9 cellular contexts compared by ENCODE assay signal in genomic region chr6:105600342-105601293, GRCh38.
A peak's percentile ranks its signal among the peaks of the same experiment; 100 is the strongest.
DNase-seq lines count a peak whose midpoint lies in the region; ATAC-seq and TF ChIP-seq lines count a peak whose summit lies in the region.
"Had no signal": no experiment of that assay in that cellular context is flagged by ENCODE, and none has a peak within 500 bp of the region (broad histone marks: within the 10 kb centered on the region; RNA-seq: fewer than 3 reads in every experiment).

No MANE protein-coding gene starts in this region.

- no peak overlapping the region for H3K23ac ChIP-seq in trophoblast cell (ENCODE audit: low read length)

- H3K9ac ChIP-seq in trophoblast cell (ENCODE audit: low read length): no peak overlapping the region

- TF ChIP-seq CTCF in Panc1 (IDR thresholded peaks at IDR 0.05): no peak

- H3K4me2 ChIP-seq in trophoblast cell (ENCODE audit: low read length): no peak overlapping the region

- in situ Hi-C loops in Panc1 (cut with HindIII; ENCODE audit: low pct_unique_long_range_greater_than_20kb, low sequenced_read_pairs): no loop called here

- peaks cover 4% of the 10 kb centered on the region for H3K4me1 ChIP-seq in CD4-positive, CD25-positive, alpha-beta regulatory T cell (ENCODE audit: control insufficient read depth, insufficient read depth, low read length, poor library complexity, severe bottlenecking)
- peaks cover 5% of the 10 kb centered on the region for H3K4me1 ChIP-seq in Panc1 (ENCODE audit: control insufficient read depth, insufficient read depth, low read length)
- H3K4me1 ChIP-seq in trophoblast cell (ENCODE audit: control insufficient read depth in 1 of 2, insufficient read depth in 2 of 2, low read length in 2 of 2): peaks cover 6 to 8% of the 10 kb centered on the region in 2 experiments

- no peak overlapping the region for H2AK5ac ChIP-seq in trophoblast cell (ENCODE audit: low read length)

- intact Hi-C loops in Panc1 (cut with micrococcal nuclease; ENCODE audit: unreplicated experiment): no loop called here

- no peak overlapping the region for H4K8ac ChIP-seq in trophoblast cell (ENCODE audit: low read depth, low read length)

- BruUV-seq in Panc1 (replicated peaks; lab: Mats Ljungman, UMichigan): no TSS peak

- WGBS in trophoblast cell (ENCODE audit: extremely low coverage, insufficient coverage, insufficient read length): no CpG with 5 or more reads among the region's 9 CpGs

- H3K27me3 Mint-ChIP-seq in CD4-positive, CD25-positive, alpha-beta regulatory T cell: peaks cover 4% of the 10 kb centered on the region
- H3K27me3 Mint-ChIP-seq in effector memory CD8-positive, alpha-beta T cell: no peaks in the 10 kb centered on the region

- peak overlapping the region; percentile 52 for H3K4ac ChIP-seq in trophoblast cell (ENCODE audit: low read depth, low read length)

- CTCF ChIA-PET in Panc1 (lab: Charles Lee) (no interaction called here), HEK293T (lab: Yijun Ruan, JAX) (no interaction called here)

- H3K4me3 Mint-ChIP-seq in CD4-positive, CD25-positive, alpha-beta regulatory T cell: no peak overlapping the region
- peak overlapping the region; percentile 79 for H3K4me3 Mint-ChIP-seq in effector memory CD8-positive, alpha-beta T cell

- H2BK120ac ChIP-seq in trophoblast cell (ENCODE audit: insufficient read depth, low read length, poor library complexity): peak overlapping the region; percentile 70

- peaks cover 0 to 4% (median 0%) of the 10 kb centered on the region in 7 donors for H3K9me3 Mint-ChIP-seq in CD4-positive, CD25-positive, alpha-beta regulatory T cell
- no peaks in the 10 kb centered on the region for H3K9me3 Mint-ChIP-seq in effector memory CD8-positive, alpha-beta T cell

- no peak for TF ChIP-seq POLR2A in GM18505 (IDR thresholded peaks at IDR 0.05; ENCODE audit: borderline replicate concordance, extremely low read depth, insufficient read depth, insufficient read length)

- peak overlapping the region; percentile 26 for H4K12ac ChIP-seq in trophoblast cell (ENCODE audit: low read depth, low read length)

- H3K9me3 ChIP-seq in CD4-positive, CD25-positive, alpha-beta regulatory T cell (ENCODE audit: control insufficient read depth in 2 of 2, low read length in 2 of 2): no peaks in the 10 kb centered on the region
- no peaks in the 10 kb centered on the region; the same call in 1 of the 2 replicates for H3K9me3 ChIP-seq in Panc1 (ENCODE audit: control insufficient read depth, insufficient read depth, low read depth, low read length)
- H3K9me3 ChIP-seq in trophoblast cell (ENCODE audit: insufficient read depth, low read depth, low read length): no peaks in the 10 kb centered on the region

- H3K27me3 ChIP-seq in CD4-positive, CD25-positive, alpha-beta regulatory T cell (ENCODE audit: control insufficient read depth, insufficient read depth, low read length): no peaks in the 10 kb centered on the region
- H3K27me3 ChIP-seq in Panc1 (ENCODE audit: control insufficient read depth, insufficient read depth, low read length) (no peaks in the 10 kb centered on the region), trophoblast cell (ENCODE audit: insufficient read depth, low read length) (no peaks in the 10 kb centered on the region)

- no peaks in the 10 kb centered on the region for H3K36me3 Mint-ChIP-seq in CD4-positive, CD25-positive, alpha-beta regulatory T cell
- H3K36me3 Mint-ChIP-seq in effector memory CD8-positive, alpha-beta T cell (ENCODE audit: insufficient read depth): no peaks in the 10 kb centered on the region

- no peak overlapping the region for H2AFZ ChIP-seq in trophoblast cell (ENCODE audit: insufficient read depth, low read length, poor library complexity)

- peaks cover 7 to 30% (median 12%) of the 10 kb centered on the region in 4 donors for H3K4me1 Mint-ChIP-seq in CD4-positive, CD25-positive, alpha-beta regulatory T cell
- H3K4me1 Mint-ChIP-seq in effector memory CD8-positive, alpha-beta T cell (ENCODE audit: low read depth in 2 of 2): peaks cover 11 to 13% of the 10 kb centered on the region in 2 donors

- H2BK12ac ChIP-seq in trophoblast cell (ENCODE audit: low read length): peak overlapping the region; percentile 82

- H3K27ac ChIP-seq in CD4-positive, CD25-positive, alpha-beta regulatory T cell (ENCODE audit: insufficient read depth, low read length, poor library complexity, severe bottlenecking): no peak overlapping the region
- H3K27ac ChIP-seq in Panc1 (ENCODE audit: low read length): peak overlapping the region; percentile 76
- no peak overlapping the region for H3K27ac ChIP-seq in trophoblast cell (ENCODE audit: low read depth, low read length)

- H3K79me1 ChIP-seq in trophoblast cell (ENCODE audit: low read length): peaks cover 7% of the 10 kb centered on the region

- peak overlapping the region; percentile 78 for H2BK5ac ChIP-seq in trophoblast cell (ENCODE audit: low read depth, low read length, poor library complexity)

- POLR2A ChIA-PET in Panc1 (lab: Charles Lee) (no interaction called here), HEK293T (lab: Yijun Ruan, JAX) (no interaction called here)

- no peak for ATAC-seq in CD4-positive, CD25-positive, alpha-beta regulatory T cell (ENCODE audit: low read depth in 2 of 2)
- ATAC-seq in Panc1 (no peak), GM18505 (IDR thresholded peaks at IDR 0.05; ENCODE audit: unreplicated experiment) (no peak)
- no peak for ATAC-seq in effector memory CD8-positive, alpha-beta T cell (replicated peaks)

- no peak overlapping the region for H3K14ac ChIP-seq in trophoblast cell (ENCODE audit: low read length)

- no peak overlapping the region for H4K91ac ChIP-seq in trophoblast cell (ENCODE audit: low read depth, low read length)

- no peaks in the 10 kb centered on the region for H3K79me2 ChIP-seq in trophoblast cell (ENCODE audit: control insufficient read depth, insufficient read depth, low read length, poor library complexity)

- no peak overlapping the region for H3K18ac ChIP-seq in trophoblast cell (ENCODE audit: low read length)

- H3K36me3 ChIP-seq in CD4-positive, CD25-positive, alpha-beta regulatory T cell (ENCODE audit: control insufficient read depth, insufficient read depth, low read length): no peaks in the 10 kb centered on the region
- no peaks in the 10 kb centered on the region for H3K36me3 ChIP-seq in Panc1 (ENCODE audit: control insufficient read depth, insufficient read depth, low read length)
- no peaks in the 10 kb centered on the region for H3K36me3 ChIP-seq in trophoblast cell (ENCODE audit: control insufficient read depth in 1 of 2, insufficient read depth in 2 of 2, low read length in 2 of 2)

- peak overlapping the region; percentile 77 for H3K4me3 ChIP-seq in CD4-positive, CD25-positive, alpha-beta regulatory T cell (ENCODE audit: low read depth, low read length)
- H3K4me3 ChIP-seq in Panc1 (ENCODE audit: low read depth in 2 of 2, low read length in 2 of 2) (no peak overlapping the region), trophoblast cell (ENCODE audit: low read depth, low read length) (no peak overlapping the region)

- peak overlapping the region in 2 of 3 donors; percentile 37 to 40 for H3K27ac Mint-ChIP-seq in CD4-positive, CD25-positive, alpha-beta regulatory T cell
- peak overlapping the region in 1 of 2 donors; percentile 96 for H3K27ac Mint-ChIP-seq in effector memory CD8-positive, alpha-beta T cell

- DNase-seq in CD4-positive, CD25-positive, alpha-beta regulatory T cell: no peak
- DNase-seq in Panc1 (ENCODE audit: low read depth, low spot score): no peak
- no peak for DNase-seq in effector memory CD8-positive, alpha-beta T cell
- DNase-seq in trophoblast cell: peak in 1 of 2 donors; percentile 64
- DNase-seq in HEK293T (ENCODE audit: extremely low spot score): no peak
- no peak for DNase-seq in activated naive CD4-positive, alpha-beta T cell (lab: John Stamatoyannopoulos, UW)
- no peak for DNase-seq in T1000 (lab: John Stamatoyannopoulos, UW)
- DNase-seq: effector CD8-positive, alpha-beta T cell had no signal

TF ChIP-seq in HEK293T, 16 proteins besides CTCF, POLR2A, EP300 and RAD21:
- TF ChIP-seq CTBP1 (IDR thresholded peaks at IDR 0.05; ENCODE audit: borderline replicate concordance): no peak
- TF ChIP-seq FOXA1 (IDR thresholded peaks at IDR 0.05): no peak
- no peak for TF ChIP-seq TARDBP (IDR thresholded peaks at IDR 0.05)
- TF ChIP-seq SP1 (IDR thresholded peaks at IDR 0.05): no peak
- TF ChIP-seq PKNOX1 (IDR thresholded peaks at IDR 0.05): no peak
- TF ChIP-seq NFRKB (IDR thresholded peaks at IDR 0.05): no peak
- no peak for TF ChIP-seq LEF1 (IDR thresholded peaks at IDR 0.05; ENCODE audit: borderline replicate concordance)

Comparison
In these comparisons a context has a peak if more than half of its experiments do, and no peak if none do; other contexts are left out.
1. H3K4me3 Mint-ChIP-seq: peak in effector memory CD8-positive, alpha-beta T cell (2 of 2); none in CD4-positive, CD25-positive, alpha-beta regulatory T cell (0 of 4).